ENCODE assay signal across 23 cellular contexts in genomic region chr12:131962069-131962468, GRCh38. TPM values are rescaled to one million over a fixed set of nuclear protein-coding genes. Genes with fewer than 3 reads are reported as not detected.
A peak's percentile ranks its signal among the peaks of the same experiment; 100 is the strongest.
DNase-seq lines count a peak whose midpoint lies in the region; ATAC-seq and TF ChIP-seq lines count a peak whose summit lies in the region.
"Had no signal": no experiment of that assay in that cellular context is flagged by ENCODE, and none has a peak within 500 bp of the region (broad histone marks: within the 10 kb centered on the region; RNA-seq: fewer than 3 reads in every experiment).

No MANE protein-coding gene starts in this region.

- H3K9me3 ChIP-seq in CD4-positive, alpha-beta memory T cell (ENCODE audit: control insufficient read depth in 1 of 2, low read length in 2 of 2), result no peaks in the 10 kb centered on the region
- H3K9me3 ChIP-seq: left lung, stomach, transverse colon had no signal

- H3K4me3 Mint-ChIP-seq in activated CD8-positive, alpha-beta T cell treated with anti-CD3 and anti-CD28 coated beads, Interleukin-2, amount 10 ng/mL, durations not matched to agents 7 days and 5 days, result no peak overlapping the region
- H3K4me3 Mint-ChIP-seq in activated CD8-positive, alpha-beta T cell treated with anti-CD3 and anti-CD28 coated beads for 36 hours, result no peak overlapping the region
- peak overlapping the region in 1 of 8 donors; percentile 43 for H3K4me3 Mint-ChIP-seq in CD4-positive, alpha-beta memory T cell
- peak overlapping the region; percentile 71 for H3K4me3 Mint-ChIP-seq in glutamatergic neuron (ENCODE audit: unreplicated experiment)
- H3K4me3 Mint-ChIP-seq in natural killer cell treated with Interleukin-12 subunit alpha and Interleukin-12 subunit beta and Interleukin-15 and Interleukin-18, amount 100 ng/mL, for 72 hours, result peak overlapping the region; percentile 18
- H3K4me3 Mint-ChIP-seq in CD14-positive monocyte, result no peak overlapping the region
- H3K4me3 Mint-ChIP-seq: activated B cell treated with CpG ODN at 0.5 μM for 24 hours; GM23338; T-helper 2 cell treated with Interferon-gamma antibody and Interleukin-4, amounts not matched to agents 5 μg/mL and 100 μg/mL, for 36 hours had no signal

- H3K27me3 ChIP-seq in CD4-positive, alpha-beta memory T cell (ENCODE audit: insufficient read depth, low read length), result no peaks in the 10 kb centered on the region
- H3K27me3 ChIP-seq: left lung, stomach, transverse colon had no signal

- H3K36me3 ChIP-seq in CD4-positive, alpha-beta memory T cell (ENCODE audit: insufficient read depth, low read length), result peaks cover 6% of the 10 kb centered on the region

- no peak for ATAC-seq in activated CD8-positive, alpha-beta T cell treated with anti-CD3 and anti-CD28 coated beads, Interleukin-2, amount 10 ng/mL, durations not matched to agents 7 days and 5 days
- no peak for ATAC-seq in activated CD8-positive, alpha-beta T cell treated with anti-CD3 and anti-CD28 coated beads for 36 hours
- ATAC-seq in natural killer cell treated with Interleukin-12 subunit alpha and Interleukin-12 subunit beta and Interleukin-15 and Interleukin-18, amount 100 ng/mL, for 72 hours, result no peak
- ATAC-seq: GM23338, left lung had no signal

- H3K4me1 Mint-ChIP-seq in activated CD8-positive, alpha-beta T cell treated with anti-CD3 and anti-CD28 coated beads, Interleukin-2, amount 10 ng/mL, durations not matched to agents 7 days and 5 days (ENCODE audit: low read depth), result peaks cover 39% of the 10 kb centered on the region
- peaks cover 58% of the 10 kb centered on the region for H3K4me1 Mint-ChIP-seq in activated CD8-positive, alpha-beta T cell treated with anti-CD3 and anti-CD28 coated beads for 36 hours (ENCODE audit: low read depth)
- peaks cover 40 to 65% (median 55%) of the 10 kb centered on the region in 4 donors for H3K4me1 Mint-ChIP-seq in CD4-positive, alpha-beta memory T cell
- H3K4me1 Mint-ChIP-seq in glutamatergic neuron (ENCODE audit: low read depth, unreplicated experiment) (peaks cover 29% of the 10 kb centered on the region), CD14-positive monocyte (peaks cover 8% of the 10 kb centered on the region)
- H3K4me1 Mint-ChIP-seq in natural killer cell treated with Interleukin-12 subunit alpha and Interleukin-12 subunit beta and Interleukin-15 and Interleukin-18, amount 100 ng/mL, for 72 hours (ENCODE audit: low read depth in 2 of 2), result peaks cover 45 to 47% of the 10 kb centered on the region in 2 donors

- no peak overlapping the region for H3K27ac ChIP-seq in CD4-positive, alpha-beta memory T cell (ENCODE audit: low read depth, low read length)
- H3K27ac ChIP-seq: left lung, SK-N-MC, stomach, transverse colon had no signal

- DNase-seq in activated CD8-positive, alpha-beta T cell treated with anti-CD3 and anti-CD28 coated beads, Interleukin-2, amount 10 ng/mL, durations not matched to agents 7 days and 5 days, result no peak
- DNase-seq in activated CD8-positive, alpha-beta T cell treated with anti-CD3 and anti-CD28 coated beads for 36 hours, result no peak
- no peak for DNase-seq in CD4-positive, alpha-beta memory T cell
- no peak for DNase-seq in glutamatergic neuron
- DNase-seq in natural killer cell treated with Interleukin-12 subunit alpha and Interleukin-12 subunit beta and Interleukin-15 and Interleukin-18, amount 100 ng/mL, for 72 hours (ENCODE audit: low spot score), result no peak
- DNase-seq in NCI-H2196 (lab: John Stamatoyannopoulos, UW; ENCODE audit: unreplicated experiment), result no peak
- no peak for DNase-seq in CD14-positive monocyte (ENCODE audit: low spot score)
- no peak for DNase-seq in EL
- DNase-seq: activated B cell treated with CpG ODN at 0.5 μM for 24 hours; activated CD4-positive, alpha-beta T cell treated with anti-CD3 and anti-CD28 coated beads, Interleukin-2, amount 50 U/mL, for 48 hours; Calu3; KG1; left lung; midbrain; NCI-H1694; NCI-H2171 treated with DMSO at 0.1 percent for 48 hours; NCI-H526 treated with DMSO at 0.1 percent for 48 hours; stimulated activated CD4-positive, alpha-beta T cell treated with anti-CD3 and anti-CD28 coated beads, Interleukin-4, amount 100 ng/mL, for 24 hours; stomach; transverse colon had no signal

- no peaks in the 10 kb centered on the region for H3K9me3 Mint-ChIP-seq in activated CD8-positive, alpha-beta T cell treated with anti-CD3 and anti-CD28 coated beads, Interleukin-2, amount 10 ng/mL, durations not matched to agents 7 days and 5 days (ENCODE audit: insufficient read depth)
- H3K9me3 Mint-ChIP-seq in activated CD8-positive, alpha-beta T cell treated with anti-CD3 and anti-CD28 coated beads for 36 hours, result no peaks in the 10 kb centered on the region
- no peaks in the 10 kb centered on the region for H3K9me3 Mint-ChIP-seq in CD4-positive, alpha-beta memory T cell
- H3K9me3 Mint-ChIP-seq in glutamatergic neuron (ENCODE audit: unreplicated experiment) (peaks cover 1% of the 10 kb centered on the region), CD14-positive monocyte (no peaks in the 10 kb centered on the region)
- H3K9me3 Mint-ChIP-seq in natural killer cell treated with Interleukin-12 subunit alpha and Interleukin-12 subunit beta and Interleukin-15 and Interleukin-18, amount 100 ng/mL, for 72 hours, result no peaks in the 10 kb centered on the region
- H3K9me3 Mint-ChIP-seq: activated B cell treated with CpG ODN at 0.5 μM for 24 hours; GM23338; T-helper 2 cell treated with Interferon-gamma antibody and Interleukin-4, amounts not matched to agents 5 μg/mL and 100 μg/mL, for 36 hours had no signal

- no peak overlapping the region for H3K4me3 ChIP-seq in CD4-positive, alpha-beta memory T cell (ENCODE audit: low read length in 2 of 2)
- H3K4me3 ChIP-seq: GM23338, left lung, SK-N-MC, stomach, transverse colon had no signal

- H3K27me3 Mint-ChIP-seq in activated CD8-positive, alpha-beta T cell treated with anti-CD3 and anti-CD28 coated beads, Interleukin-2, amount 10 ng/mL, durations not matched to agents 7 days and 5 days (ENCODE audit: low read depth), result no peaks in the 10 kb centered on the region
- H3K27me3 Mint-ChIP-seq in activated CD8-positive, alpha-beta T cell treated with anti-CD3 and anti-CD28 coated beads for 36 hours, result no peaks in the 10 kb centered on the region
- no peaks in the 10 kb centered on the region for H3K27me3 Mint-ChIP-seq in CD4-positive, alpha-beta memory T cell
- H3K27me3 Mint-ChIP-seq in glutamatergic neuron (ENCODE audit: unreplicated experiment), result no peaks in the 10 kb centered on the region
- no peaks in the 10 kb centered on the region for H3K27me3 Mint-ChIP-seq in natural killer cell treated with Interleukin-12 subunit alpha and Interleukin-12 subunit beta and Interleukin-15 and Interleukin-18, amount 100 ng/mL, for 72 hours
- H3K27me3 Mint-ChIP-seq in CD14-positive monocyte (ENCODE audit: low read depth in 3 of 3), result no peaks in the 10 kb centered on the region
- H3K27me3 Mint-ChIP-seq: activated B cell treated with CpG ODN at 0.5 μM for 24 hours had no signal

- peaks cover 40% of the 10 kb centered on the region for H3K4me1 ChIP-seq in CD4-positive, alpha-beta memory T cell (ENCODE audit: insufficient read depth, low read length)

- H3K36me3 Mint-ChIP-seq in activated CD8-positive, alpha-beta T cell treated with anti-CD3 and anti-CD28 coated beads, Interleukin-2, amount 10 ng/mL, durations not matched to agents 7 days and 5 days (ENCODE audit: low read depth), result peaks cover 19% of the 10 kb centered on the region
- H3K36me3 Mint-ChIP-seq in activated CD8-positive, alpha-beta T cell treated with anti-CD3 and anti-CD28 coated beads for 36 hours (ENCODE audit: low read depth), result peaks cover 11% of the 10 kb centered on the region
- peaks cover 19 to 40% of the 10 kb centered on the region in 2 donors for H3K36me3 Mint-ChIP-seq in CD4-positive, alpha-beta memory T cell
- H3K36me3 Mint-ChIP-seq in glutamatergic neuron (ENCODE audit: unreplicated experiment), result peaks cover 5% of the 10 kb centered on the region
- peaks cover 12% of the 10 kb centered on the region for H3K36me3 Mint-ChIP-seq in natural killer cell treated with Interleukin-12 subunit alpha and Interleukin-12 subunit beta and Interleukin-15 and Interleukin-18, amount 100 ng/mL, for 72 hours
- H3K36me3 Mint-ChIP-seq in CD14-positive monocyte, result peaks cover 41 to 56% of the 10 kb centered on the region in 2 donors

- intact Hi-C loops in activated CD8-positive, alpha-beta T cell treated with anti-CD3 and anti-CD28 coated beads for 36 hours (cut with micrococcal nuclease), result no loop called here
- intact Hi-C loops in CD4-positive, alpha-beta memory T cell (cut with micrococcal nuclease), result no loop called here
- intact Hi-C loops in CD14-positive monocyte (cut with micrococcal nuclease), result no loop called here

- POLR2A ChIA-PET in activated CD8-positive, alpha-beta T cell treated with anti-CD3 and anti-CD28 coated beads, Interleukin-2, amount 10 ng/mL, durations not matched to agents 7 days and 5 days (lab: Charles Lee), result interaction anchor here (1.3 kb wide), 1 partner anchor 12 kb away, joined by 4 read pairs; the partner anchor contains the start of gene EP400
- POLR2A ChIA-PET in activated CD8-positive, alpha-beta T cell treated with anti-CD3 and anti-CD28 coated beads for 36 hours (lab: Charles Lee), result no interaction called here
- POLR2A ChIA-PET in CD4-positive, alpha-beta memory T cell (lab: Charles Lee; ENCODE audit: partially characterized antibody), result interaction anchor here (1.3 kb wide), 1 partner anchor 12 kb away, joined by 3 read pairs; the partner anchor contains the start of gene EP400

- CTCF ChIA-PET in activated CD8-positive, alpha-beta T cell treated with anti-CD3 and anti-CD28 coated beads, Interleukin-2, amount 10 ng/mL, durations not matched to agents 7 days and 5 days (lab: Charles Lee), result no interaction called here
- CTCF ChIA-PET in activated CD8-positive, alpha-beta T cell treated with anti-CD3 and anti-CD28 coated beads for 36 hours (lab: Charles Lee), result no interaction called here
- CTCF ChIA-PET in CD4-positive, alpha-beta memory T cell (lab: Charles Lee; ENCODE audit: partially characterized antibody), result interaction anchor here (2.5 kb wide), 1 partner anchor 9 kb away, joined by 7 read pairs; no protein-coding TSS in a partner anchor

- H3K27ac Mint-ChIP-seq in activated CD8-positive, alpha-beta T cell treated with anti-CD3 and anti-CD28 coated beads, Interleukin-2, amount 10 ng/mL, durations not matched to agents 7 days and 5 days, result peak overlapping the region; percentile 50
- no peak overlapping the region for H3K27ac Mint-ChIP-seq in activated CD8-positive, alpha-beta T cell treated with anti-CD3 and anti-CD28 coated beads for 36 hours
- H3K27ac Mint-ChIP-seq in CD4-positive, alpha-beta memory T cell, result peak overlapping the region in 5 of 7 donors; percentile 41 to 91 (median 77)
- peak overlapping the region; percentile 85 for H3K27ac Mint-ChIP-seq in glutamatergic neuron (ENCODE audit: unreplicated experiment)
- H3K27ac Mint-ChIP-seq in natural killer cell treated with Interleukin-12 subunit alpha and Interleukin-12 subunit beta and Interleukin-15 and Interleukin-18, amount 100 ng/mL, for 72 hours, result no peak overlapping the region
- peak overlapping the region in 2 of 7 donors; percentile 17 to 35 for H3K27ac Mint-ChIP-seq in CD14-positive monocyte
- H3K27ac Mint-ChIP-seq: activated B cell treated with CpG ODN at 0.5 μM for 24 hours, GM23338 had no signal

- no peak for TF ChIP-seq CTCF in activated CD8-positive, alpha-beta T cell treated with anti-CD3 and anti-CD28 coated beads for 36 hours (IDR thresholded peaks at IDR 0.05)
- no peak for TF ChIP-seq CTCF in glutamatergic neuron (IDR thresholded peaks at IDR 0.05; ENCODE audit: partially characterized antibody, unreplicated experiment)
- no peak for TF ChIP-seq CTCF in CD14-positive monocyte (IDR thresholded peaks at IDR 0.05)

RNA-seq across cellular contexts. Expression of gene EP400, which starts 12.3 kb away (rescaled TPM):
- 10 to 100 TPM; 58.0 to 58.8 TPM for total RNA-seq in activated CD8-positive, alpha-beta T cell treated with anti-CD3 and anti-CD28 coated beads, Interleukin-2, amount 10 ng/mL, durations not matched to agents 7 days and 5 days
- total RNA-seq in activated CD8-positive, alpha-beta T cell treated with anti-CD3 and anti-CD28 coated beads for 36 hours, result 10 to 100 TPM; 45.6 to 46.1 TPM
- total RNA-seq in CD4-positive, alpha-beta memory T cell, result 10 to 100 TPM; 82.3 to 86.6 TPM
- polyA plus RNA-seq in CD4-positive, alpha-beta memory T cell, result 1 to 10 TPM in 1 of 2 donors, under 1 TPM in 1; 0.94 to 5.3 TPM
- 85.8 TPM for total RNA-seq in glutamatergic neuron (ENCODE audit: unreplicated experiment)
- total RNA-seq in natural killer cell treated with Interleukin-12 subunit alpha and Interleukin-12 subunit beta and Interleukin-15 and Interleukin-18, amount 100 ng/mL, for 72 hours, result 100 to 1,000 TPM in 1 of 2 donors, 10 to 100 TPM in 1; 53.5 to 106 TPM
- under 1 TPM; 0.65 to 0.81 TPM for polyA plus RNA-seq in CD14-positive monocyte

RNA-seq across cellular contexts. Expression of gene PUS1, which starts 33.0 kb away (rescaled TPM):
- total RNA-seq in activated CD8-positive, alpha-beta T cell treated with anti-CD3 and anti-CD28 coated beads, Interleukin-2, amount 10 ng/mL, durations not matched to agents 7 days and 5 days, result 10 to 100 TPM; 57.3 to 64.7 TPM
- total RNA-seq in activated CD8-positive, alpha-beta T cell treated with anti-CD3 and anti-CD28 coated beads for 36 hours, result 10 to 100 TPM; 68.2 to 71.7 TPM
- 10 to 100 TPM; 41.8 to 48.1 TPM for total RNA-seq in CD4-positive, alpha-beta memory T cell
- 10 to 100 TPM; 12.0 to 28.1 TPM for polyA plus RNA-seq in CD4-positive, alpha-beta memory T cell
- 28.1 TPM for total RNA-seq in glutamatergic neuron (ENCODE audit: unreplicated experiment)
- 100 to 1,000 TPM in 1 of 2 donors, 10 to 100 TPM in 1; 53.7 to 147 TPM for total RNA-seq in natural killer cell treated with Interleukin-12 subunit alpha and Interleukin-12 subunit beta and Interleukin-15 and Interleukin-18, amount 100 ng/mL, for 72 hours
- polyA plus RNA-seq in CD14-positive monocyte, result 1 to 10 TPM; 5.1 to 6.9 TPM

Comparison
In these comparisons a context has a peak if more than half of its experiments do, and no peak if none do; other contexts are left out.
1. H3K27ac Mint-ChIP-seq: peak in activated CD8-positive, alpha-beta T cell treated with anti-CD3 and anti-CD28 coated beads, Interleukin-2, amount 10 ng/mL, durations not matched to agents 7 days and 5 days (single experiment), CD4-positive, alpha-beta memory T cell (5 of 7) and glutamatergic neuron (single experiment); none in activated CD8-positive, alpha-beta T cell treated with anti-CD3 and anti-CD28 coated beads for 36 hours (single experiment) and natural killer cell treated with Interleukin-12 subunit alpha and Interleukin-12 subunit beta and Interleukin-15 and Interleukin-18, amount 100 ng/mL, for 72 hours (0 of 2).
2. H3K4me3 Mint-ChIP-seq: peak in glutamatergic neuron (single experiment) and natural killer cell treated with Interleukin-12 subunit alpha and Interleukin-12 subunit beta and Interleukin-15 and Interleukin-18, amount 100 ng/mL, for 72 hours (single experiment); none in activated CD8-positive, alpha-beta T cell treated with anti-CD3 and anti-CD28 coated beads, Interleukin-2, amount 10 ng/mL, durations not matched to agents 7 days and 5 days (single experiment), activated CD8-positive, alpha-beta T cell treated with anti-CD3 and anti-CD28 coated beads for 36 hours (single experiment) and CD14-positive monocyte (0 of 2).